2 cellular contexts compared by ENCODE assay signal in the genomic region with DNA sequence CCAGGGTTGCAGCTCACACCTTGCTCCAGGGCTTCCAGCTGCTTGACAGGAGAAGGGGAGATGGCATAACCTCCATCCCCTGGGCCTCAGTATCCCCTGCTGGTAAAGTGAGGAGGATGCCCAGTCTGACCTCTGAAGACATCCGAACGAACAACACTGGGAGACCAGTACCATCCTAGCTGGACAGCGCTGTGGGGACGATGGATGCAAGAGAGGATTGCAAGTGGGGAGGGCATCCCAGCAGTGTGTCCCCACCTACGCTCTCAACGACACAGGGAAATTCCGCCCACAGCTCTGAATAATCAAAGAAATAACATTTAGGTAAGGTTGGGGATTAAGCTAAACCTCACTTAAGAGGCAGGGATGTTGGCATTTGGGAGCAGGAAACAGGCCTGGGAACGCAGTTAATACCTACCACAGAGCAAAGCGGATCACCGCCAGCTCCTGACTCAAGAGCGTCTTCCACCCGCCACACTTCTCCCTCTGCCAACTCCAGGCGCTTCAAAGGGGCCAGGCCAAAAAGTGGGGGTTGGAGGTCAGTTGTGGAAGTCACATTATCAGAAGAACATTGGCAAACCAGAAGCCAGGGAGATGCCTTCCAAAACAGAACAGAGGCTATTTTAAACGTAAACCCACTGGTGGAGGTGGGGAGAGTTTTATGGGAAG.
A peak's percentile ranks its signal among the peaks of the same experiment; 100 is the strongest.
TF ChIP-seq lines count a peak whose summit lies in the region.

No MANE protein-coding gene starts in this region.

TF ChIP-seq in GM23338, 12 proteins besides CTCF, POLR2A, EP300 and RAD21:
- TF ChIP-seq, protein P1, sequence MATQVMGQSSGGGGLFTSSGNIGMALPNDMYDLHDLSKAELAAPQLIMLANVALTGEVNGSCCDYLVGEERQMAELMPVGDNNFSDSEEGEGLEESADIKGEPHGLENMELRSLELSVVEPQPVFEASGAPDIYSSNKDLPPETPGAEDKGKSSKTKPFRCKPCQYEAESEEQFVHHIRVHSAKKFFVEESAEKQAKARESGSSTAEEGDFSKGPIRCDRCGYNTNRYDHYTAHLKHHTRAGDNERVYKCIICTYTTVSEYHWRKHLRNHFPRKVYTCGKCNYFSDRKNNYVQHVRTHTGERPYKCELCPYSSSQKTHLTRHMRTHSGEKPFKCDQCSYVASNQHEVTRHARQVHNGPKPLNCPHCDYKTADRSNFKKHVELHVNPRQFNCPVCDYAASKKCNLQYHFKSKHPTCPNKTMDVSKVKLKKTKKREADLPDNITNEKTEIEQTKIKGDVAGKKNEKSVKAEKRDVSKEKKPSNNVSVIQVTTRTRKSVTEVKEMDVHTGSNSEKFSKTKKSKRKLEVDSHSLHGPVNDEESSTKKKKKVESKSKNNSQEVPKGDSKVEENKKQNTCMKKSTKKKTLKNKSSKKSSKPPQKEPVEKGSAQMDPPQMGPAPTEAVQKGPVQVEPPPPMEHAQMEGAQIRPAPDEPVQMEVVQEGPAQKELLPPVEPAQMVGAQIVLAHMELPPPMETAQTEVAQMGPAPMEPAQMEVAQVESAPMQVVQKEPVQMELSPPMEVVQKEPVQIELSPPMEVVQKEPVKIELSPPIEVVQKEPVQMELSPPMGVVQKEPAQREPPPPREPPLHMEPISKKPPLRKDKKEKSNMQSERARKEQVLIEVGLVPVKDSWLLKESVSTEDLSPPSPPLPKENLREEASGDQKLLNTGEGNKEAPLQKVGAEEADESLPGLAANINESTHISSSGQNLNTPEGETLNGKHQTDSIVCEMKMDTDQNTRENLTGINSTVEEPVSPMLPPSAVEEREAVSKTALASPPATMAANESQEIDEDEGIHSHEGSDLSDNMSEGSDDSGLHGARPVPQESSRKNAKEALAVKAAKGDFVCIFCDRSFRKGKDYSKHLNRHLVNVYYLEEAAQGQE (IDR thresholded peaks at IDR 0.05; ENCODE audit: unreplicated experiment): peak; percentile 49
- TF ChIP-seq ZNF114 (CRISPR knock-in tag; IDR thresholded peaks at IDR 0.05) (no peak), POLR2AphosphoS5 (IDR thresholded peaks at IDR 0.05; ENCODE audit: low read depth) (no peak)
- TF ChIP-seq, protein P2, sequence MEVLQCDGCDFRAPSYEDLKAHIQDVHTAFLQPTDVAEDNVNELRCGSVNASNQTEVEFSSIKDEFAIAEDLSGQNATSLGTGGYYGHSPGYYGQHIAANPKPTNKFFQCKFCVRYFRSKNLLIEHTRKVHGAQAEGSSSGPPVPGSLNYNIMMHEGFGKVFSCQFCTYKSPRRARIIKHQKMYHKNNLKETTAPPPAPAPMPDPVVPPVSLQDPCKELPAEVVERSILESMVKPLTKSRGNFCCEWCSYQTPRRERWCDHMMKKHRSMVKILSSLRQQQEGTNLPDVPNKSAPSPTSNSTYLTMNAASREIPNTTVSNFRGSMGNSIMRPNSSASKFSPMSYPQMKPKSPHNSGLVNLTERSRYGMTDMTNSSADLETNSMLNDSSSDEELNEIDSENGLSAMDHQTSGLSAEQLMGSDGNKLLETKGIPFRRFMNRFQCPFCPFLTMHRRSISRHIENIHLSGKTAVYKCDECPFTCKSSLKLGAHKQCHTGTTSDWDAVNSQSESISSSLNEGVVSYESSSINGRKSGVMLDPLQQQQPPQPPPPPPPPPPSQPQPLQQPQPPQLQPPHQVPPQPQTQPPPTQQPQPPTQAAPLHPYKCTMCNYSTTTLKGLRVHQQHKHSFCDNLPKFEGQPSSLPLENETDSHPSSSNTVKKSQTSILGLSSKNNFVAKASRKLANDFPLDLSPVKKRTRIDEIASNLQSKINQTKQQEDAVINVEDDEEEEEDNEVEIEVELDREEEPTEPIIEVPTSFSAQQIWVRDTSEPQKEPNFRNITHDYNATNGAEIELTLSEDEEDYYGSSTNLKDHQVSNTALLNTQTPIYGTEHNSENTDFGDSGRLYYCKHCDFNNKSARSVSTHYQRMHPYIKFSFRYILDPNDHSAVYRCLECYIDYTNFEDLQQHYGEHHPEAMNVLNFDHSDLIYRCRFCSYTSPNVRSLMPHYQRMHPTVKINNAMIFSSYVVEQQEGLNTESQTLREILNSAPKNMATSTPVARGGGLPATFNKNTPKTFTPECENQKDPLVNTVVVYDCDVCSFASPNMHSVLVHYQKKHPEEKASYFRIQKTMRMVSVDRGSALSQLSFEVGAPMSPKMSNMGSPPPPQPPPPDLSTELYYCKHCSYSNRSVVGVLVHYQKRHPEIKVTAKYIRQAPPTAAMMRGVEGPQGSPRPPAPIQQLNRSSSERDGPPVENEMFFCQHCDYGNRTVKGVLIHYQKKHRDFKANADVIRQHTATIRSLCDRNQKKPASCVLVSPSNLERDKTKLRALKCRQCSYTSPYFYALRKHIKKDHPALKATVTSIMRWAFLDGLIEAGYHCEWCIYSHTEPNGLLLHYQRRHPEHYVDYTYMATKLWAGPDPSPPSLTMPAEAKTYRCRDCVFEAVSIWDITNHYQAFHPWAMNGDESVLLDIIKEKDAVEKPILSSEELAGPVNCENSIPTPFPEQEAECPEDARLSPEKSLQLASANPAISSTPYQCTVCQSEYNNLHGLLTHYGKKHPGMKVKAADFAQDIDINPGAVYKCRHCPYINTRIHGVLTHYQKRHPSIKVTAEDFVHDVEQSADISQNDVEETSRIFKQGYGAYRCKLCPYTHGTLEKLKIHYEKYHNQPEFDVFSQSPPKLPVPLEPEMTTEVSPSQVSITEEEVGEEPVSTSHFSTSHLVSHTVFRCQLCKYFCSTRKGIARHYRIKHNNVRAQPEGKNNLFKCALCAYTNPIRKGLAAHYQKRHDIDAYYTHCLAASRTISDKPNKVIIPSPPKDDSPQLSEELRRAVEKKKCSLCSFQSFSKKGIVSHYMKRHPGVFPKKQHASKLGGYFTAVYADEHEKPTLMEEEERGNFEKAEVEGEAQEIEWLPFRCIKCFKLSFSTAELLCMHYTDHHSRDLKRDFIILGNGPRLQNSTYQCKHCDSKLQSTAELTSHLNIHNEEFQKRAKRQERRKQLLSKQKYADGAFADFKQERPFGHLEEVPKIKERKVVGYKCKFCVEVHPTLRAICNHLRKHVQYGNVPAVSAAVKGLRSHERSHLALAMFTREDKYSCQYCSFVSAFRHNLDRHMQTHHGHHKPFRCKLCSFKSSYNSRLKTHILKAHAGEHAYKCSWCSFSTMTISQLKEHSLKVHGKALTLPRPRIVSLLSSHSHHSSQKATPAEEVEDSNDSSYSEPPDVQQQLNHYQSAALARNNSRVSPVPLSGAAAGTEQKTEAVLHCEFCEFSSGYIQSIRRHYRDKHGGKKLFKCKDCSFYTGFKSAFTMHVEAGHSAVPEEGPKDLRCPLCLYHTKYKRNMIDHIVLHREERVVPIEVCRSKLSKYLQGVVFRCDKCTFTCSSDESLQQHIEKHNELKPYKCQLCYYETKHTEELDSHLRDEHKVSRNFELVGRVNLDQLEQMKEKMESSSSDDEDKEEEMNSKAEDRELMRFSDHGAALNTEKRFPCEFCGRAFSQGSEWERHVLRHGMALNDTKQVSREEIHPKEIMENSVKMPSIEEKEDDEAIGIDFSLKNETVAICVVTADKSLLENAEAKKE (CRISPR knock-in tag; IDR thresholded peaks at IDR 0.05): no peak

TF ChIP-seq in SK-N-SH, 30 proteins besides CTCF, POLR2A, EP300 and RAD21:
- no peak for TF ChIP-seq MEF2A (IDR thresholded peaks at IDR 0.05; ENCODE audit: borderline replicate concordance, low read depth)
- TF ChIP-seq FOSL2 (IDR thresholded peaks at IDR 0.05; ENCODE audit: borderline replicate concordance, low read depth): no peak
- TF ChIP-seq, protein P3, sequence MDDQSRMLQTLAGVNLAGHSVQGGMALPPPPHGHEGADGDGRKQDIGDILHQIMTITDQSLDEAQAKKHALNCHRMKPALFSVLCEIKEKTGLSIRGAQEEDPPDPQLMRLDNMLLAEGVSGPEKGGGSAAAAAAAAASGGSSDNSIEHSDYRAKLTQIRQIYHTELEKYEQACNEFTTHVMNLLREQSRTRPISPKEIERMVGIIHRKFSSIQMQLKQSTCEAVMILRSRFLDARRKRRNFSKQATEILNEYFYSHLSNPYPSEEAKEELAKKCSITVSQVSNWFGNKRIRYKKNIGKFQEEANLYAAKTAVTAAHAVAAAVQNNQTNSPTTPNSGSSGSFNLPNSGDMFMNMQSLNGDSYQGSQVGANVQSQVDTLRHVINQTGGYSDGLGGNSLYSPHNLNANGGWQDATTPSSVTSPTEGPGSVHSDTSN (IDR thresholded peaks at IDR 0.05): no peak
- TF ChIP-seq NRF1 (IDR thresholded peaks at IDR 0.05; ENCODE audit: low read depth, low read length): no peak
- TF ChIP-seq, protein P4, sequence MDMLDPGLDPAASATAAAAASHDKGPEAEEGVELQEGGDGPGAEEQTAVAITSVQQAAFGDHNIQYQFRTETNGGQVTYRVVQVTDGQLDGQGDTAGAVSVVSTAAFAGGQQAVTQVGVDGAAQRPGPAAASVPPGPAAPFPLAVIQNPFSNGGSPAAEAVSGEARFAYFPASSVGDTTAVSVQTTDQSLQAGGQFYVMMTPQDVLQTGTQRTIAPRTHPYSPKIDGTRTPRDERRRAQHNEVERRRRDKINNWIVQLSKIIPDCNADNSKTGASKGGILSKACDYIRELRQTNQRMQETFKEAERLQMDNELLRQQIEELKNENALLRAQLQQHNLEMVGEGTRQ (IDR thresholded peaks at IDR 0.05; ENCODE audit: borderline replicate concordance, low read depth, low read length): no peak
- TF ChIP-seq, protein P5, sequence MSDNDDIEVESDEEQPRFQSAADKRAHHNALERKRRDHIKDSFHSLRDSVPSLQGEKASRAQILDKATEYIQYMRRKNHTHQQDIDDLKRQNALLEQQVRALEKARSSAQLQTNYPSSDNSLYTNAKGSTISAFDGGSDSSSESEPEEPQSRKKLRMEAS (IDR thresholded peaks at IDR 0.05; ENCODE audit: low read depth): no peak
- TF ChIP-seq TCF12 (IDR thresholded peaks at IDR 0.05): no peak
- TF ChIP-seq, protein P1 (IDR thresholded peaks at IDR 0.05; ENCODE audit: low read depth, low read length): no peak
- TF ChIP-seq, protein P6, sequence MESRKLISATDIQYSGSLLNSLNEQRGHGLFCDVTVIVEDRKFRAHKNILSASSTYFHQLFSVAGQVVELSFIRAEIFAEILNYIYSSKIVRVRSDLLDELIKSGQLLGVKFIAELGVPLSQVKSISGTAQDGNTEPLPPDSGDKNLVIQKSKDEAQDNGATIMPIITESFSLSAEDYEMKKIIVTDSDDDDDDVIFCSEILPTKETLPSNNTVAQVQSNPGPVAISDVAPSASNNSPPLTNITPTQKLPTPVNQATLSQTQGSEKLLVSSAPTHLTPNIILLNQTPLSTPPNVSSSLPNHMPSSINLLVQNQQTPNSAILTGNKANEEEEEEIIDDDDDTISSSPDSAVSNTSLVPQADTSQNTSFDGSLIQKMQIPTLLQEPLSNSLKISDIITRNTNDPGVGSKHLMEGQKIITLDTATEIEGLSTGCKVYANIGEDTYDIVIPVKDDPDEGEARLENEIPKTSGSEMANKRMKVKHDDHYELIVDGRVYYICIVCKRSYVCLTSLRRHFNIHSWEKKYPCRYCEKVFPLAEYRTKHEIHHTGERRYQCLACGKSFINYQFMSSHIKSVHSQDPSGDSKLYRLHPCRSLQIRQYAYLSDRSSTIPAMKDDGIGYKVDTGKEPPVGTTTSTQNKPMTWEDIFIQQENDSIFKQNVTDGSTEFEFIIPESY (IDR thresholded peaks at IDR 0.05; ENCODE audit: borderline replicate concordance, low read depth): no peak
- TF ChIP-seq POLR2AphosphoS5 (IDR thresholded peaks at IDR 0.05; ENCODE audit: low read depth, low read length): no peak
- TF ChIP-seq, protein P7, sequence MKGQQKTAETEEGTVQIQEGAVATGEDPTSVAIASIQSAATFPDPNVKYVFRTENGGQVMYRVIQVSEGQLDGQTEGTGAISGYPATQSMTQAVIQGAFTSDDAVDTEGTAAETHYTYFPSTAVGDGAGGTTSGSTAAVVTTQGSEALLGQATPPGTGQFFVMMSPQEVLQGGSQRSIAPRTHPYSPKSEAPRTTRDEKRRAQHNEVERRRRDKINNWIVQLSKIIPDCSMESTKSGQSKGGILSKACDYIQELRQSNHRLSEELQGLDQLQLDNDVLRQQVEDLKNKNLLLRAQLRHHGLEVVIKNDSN (IDR thresholded peaks at IDR 0.05; ENCODE audit: borderline replicate concordance, low read depth): no peak
- TF ChIP-seq CHD2 (IDR thresholded peaks at IDR 0.05; ENCODE audit: low read length, partially characterized antibody): no peak
- no peak for TF ChIP-seq JUND (IDR thresholded peaks at IDR 0.05)
- no peak for TF ChIP-seq SMC3 (IDR thresholded peaks at IDR 0.05; ENCODE audit: low read depth, low read length)
- TF ChIP-seq NFIC (IDR thresholded peaks at IDR 0.05; ENCODE audit: borderline replicate concordance): no peak
- TF ChIP-seq YY1 (IDR thresholded peaks at IDR 0.05; ENCODE audit: low read depth): no peak
- TF ChIP-seq, protein P8, sequence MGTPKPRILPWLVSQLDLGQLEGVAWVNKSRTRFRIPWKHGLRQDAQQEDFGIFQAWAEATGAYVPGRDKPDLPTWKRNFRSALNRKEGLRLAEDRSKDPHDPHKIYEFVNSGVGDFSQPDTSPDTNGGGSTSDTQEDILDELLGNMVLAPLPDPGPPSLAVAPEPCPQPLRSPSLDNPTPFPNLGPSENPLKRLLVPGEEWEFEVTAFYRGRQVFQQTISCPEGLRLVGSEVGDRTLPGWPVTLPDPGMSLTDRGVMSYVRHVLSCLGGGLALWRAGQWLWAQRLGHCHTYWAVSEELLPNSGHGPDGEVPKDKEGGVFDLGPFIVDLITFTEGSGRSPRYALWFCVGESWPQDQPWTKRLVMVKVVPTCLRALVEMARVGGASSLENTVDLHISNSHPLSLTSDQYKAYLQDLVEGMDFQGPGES (IDR thresholded peaks at IDR 0.05; ENCODE audit: low read depth, low read length): no peak
- TF ChIP-seq FOXM1 (IDR thresholded peaks at IDR 0.05; ENCODE audit: low read depth): no peak
